Comparison of ENCODE assay signal across 8 cellular contexts in genomic region chr5:40386293-40386692, GRCh38.
DNase-seq lines count a peak whose midpoint lies in the region; ATAC-seq and TF ChIP-seq lines count a peak whose summit lies in the region.

No MANE protein-coding gene starts in this region.

- no peaks in the 10 kb centered on the region for H3K79me2 ChIP-seq in KMS-11 (ENCODE audit: insufficient read depth, low read depth)

- H4K20me1 ChIP-seq in KMS-11 (ENCODE audit: insufficient read depth), result no peaks in the 10 kb centered on the region

- H3K27ac Mint-ChIP-seq in progenitor cell of endocrine pancreas, result no peak overlapping the region

- H3K36me3 Mint-ChIP-seq in progenitor cell of endocrine pancreas (ENCODE audit: insufficient read depth), result no peaks in the 10 kb centered on the region

- H3K27ac ChIP-seq in KMS-11, result peak overlapping the region; percentile 37

- H3K27me3 Mint-ChIP-seq in progenitor cell of endocrine pancreas, result no peaks in the 10 kb centered on the region

- H3K27me3 ChIP-seq in KMS-11 (ENCODE audit: insufficient read depth, low read depth), result no peaks in the 10 kb centered on the region

- H3K4me1 Mint-ChIP-seq in progenitor cell of endocrine pancreas (ENCODE audit: low read depth), result no peaks in the 10 kb centered on the region

- no peaks in the 10 kb centered on the region for H3K36me3 ChIP-seq in KMS-11 (ENCODE audit: insufficient read depth)

- peaks cover 62% of the 10 kb centered on the region for H3K4me1 ChIP-seq in KMS-11 (ENCODE audit: low read depth, poor library complexity, severe bottlenecking)

- no peak overlapping the region for H3K9ac ChIP-seq in KMS-11

- DNase-seq in choroid plexus epithelial cell (ENCODE audit: low read depth) (peak; percentile 85), HT-29 (ENCODE audit: low spot score) (no peak), progenitor cell of endocrine pancreas (ENCODE audit: low spot score, unreplicated experiment) (no peak), superior temporal gyrus (ENCODE audit: extremely low spot score) (no peak)
- DNase-seq in stimulated activated CD4-positive, alpha-beta T cell treated with anti-CD3 and anti-CD28 coated beads, Interleukin-2, amount 100 ng/mL, for 48 hours, result no peak

- H3K4me3 Mint-ChIP-seq in progenitor cell of endocrine pancreas (ENCODE audit: low read depth), result no peak overlapping the region

- no peak overlapping the region for H2AFZ ChIP-seq in KMS-11 (ENCODE audit: low read depth)

- no peak overlapping the region for H3K4me3 ChIP-seq in KMS-11 (IDR thresholded peaks at IDR 0.05; ENCODE audit: insufficient read depth, low read depth, low read length)
- H3K4me3 ChIP-seq in choroid plexus epithelial cell (ENCODE audit: low read depth, low read length), result no peak overlapping the region

- no peaks in the 10 kb centered on the region for H3K9me3 Mint-ChIP-seq in progenitor cell of endocrine pancreas (ENCODE audit: low read depth)

- H3K4me2 ChIP-seq in KMS-11, result peak overlapping the region; percentile 69

- no peak for TF ChIP-seq CTCF in KMS-11 (conservative IDR thresholded peaks at IDR 0.05; ENCODE audit: low read depth, low read length)
- TF ChIP-seq CTCF in choroid plexus epithelial cell (conservative IDR thresholded peaks at IDR 0.05; ENCODE audit: low read depth, low read length), result no peak
- TF ChIP-seq CTCF in progenitor cell of endocrine pancreas (IDR thresholded peaks at IDR 0.05; ENCODE audit: unreplicated experiment), result no peak

- ATAC-seq in GM18499 (IDR thresholded peaks at IDR 0.05; ENCODE audit: insufficient read depth, unreplicated experiment) (peak; percentile 76), GM21737 (IDR thresholded peaks at IDR 0.05; ENCODE audit: unreplicated experiment) (peak; percentile 83)
